8 cellular contexts compared by ENCODE assay signal in genomic region chr12:124767075-124767821, GRCh38.
DNase-seq lines count a peak whose midpoint lies in the region; ATAC-seq and TF ChIP-seq lines count a peak whose summit lies in the region.

No MANE protein-coding gene starts in this region.

- POLR2A ChIA-PET in SK-N-SH (lab: Yijun Ruan, JAX), result no interaction called here

- no peak overlapping the region for H3K9ac ChIP-seq in SK-N-SH

- no peak for TF ChIP-seq EP300 in SK-N-SH (IDR thresholded peaks at IDR 0.05; ENCODE audit: borderline replicate concordance in 1 of 2, low read depth in 1 of 2, low read length in 1 of 2)

- no peaks in the 10 kb centered on the region for H3K79me2 ChIP-seq in SK-N-SH (ENCODE audit: insufficient read depth)

- H3K4me1 ChIP-seq in SK-N-SH (ENCODE audit: control insufficient read depth in 1 of 2, insufficient read depth in 2 of 2, low read depth in 1 of 2, low read length in 1 of 2), result peaks cover 4 to 5% of the 10 kb centered on the region in 2 experiments; a peak in 2 of 4 replicates
- H3K4me1 ChIP-seq in heart left ventricle, result peaks cover 0 to 59% (median 30%) of the 10 kb centered on the region in 12 donors

- DNase-seq in EL (peak; percentile 58), LHCN-M2 (ENCODE audit: low read depth) (peak; percentile 64), SK-N-SH (peak; percentile 95), heart left ventricle (peak; percentile 73 to 90 (median 81)), renal cortical epithelial cell (ENCODE audit: low read depth) (peak; percentile 81)
- DNase-seq in activated naive CD4-positive, alpha-beta T cell treated with anti-CD3 and anti-CD28 coated beads, Interleukin-2, amount 50 U/mL, for 16 hours, result peak; percentile 81

- WGBS in SK-N-SH (ENCODE audit: low lambda C conversion rate), result 34% methylated on average over 19 of the region's 20 CpGs
- WGBS in heart left ventricle, 4 donors, result 32 to 33% (median 33%) methylated on average over 20 of the region's 20 CpGs

- peak; percentile 95 for TF ChIP-seq RAD21 in SK-N-SH (IDR thresholded peaks at IDR 0.05; ENCODE audit: low read length)

- no peak overlapping the region for H3K4me2 ChIP-seq in SK-N-SH

- 0 out of 4 replicates have a peak overlapping the region, but pooled peaks of 1 of the 2 experiments have one; percentile 3 for H3K27ac ChIP-seq in SK-N-SH (ENCODE audit: low read depth in 2 of 2, low read length in 1 of 2)
- peak overlapping the region in 7 of 12 donors; percentile 60 to 86 (median 76) for H3K27ac ChIP-seq in heart left ventricle

- no peaks in the 10 kb centered on the region for H4K20me1 ChIP-seq in SK-N-SH (ENCODE audit: insufficient read depth)

- H3K9me3 ChIP-seq in SK-N-SH, result no peaks in the 10 kb centered on the region
- H3K9me3 ChIP-seq in heart left ventricle, result peaks cover 0 to 19% (median 7%) of the 10 kb centered on the region in 12 donors

- H2AFZ ChIP-seq in SK-N-SH (ENCODE audit: low read depth), result no peak overlapping the region

- H3K27me3 ChIP-seq in SK-N-SH (ENCODE audit: insufficient read depth) (no peaks in the 10 kb centered on the region), heart left ventricle (no peaks in the 10 kb centered on the region)

- TF ChIP-seq POLR2A in heart left ventricle (IDR thresholded peaks at IDR 0.05), result no peak

- CTCF ChIA-PET in SK-N-SH (lab: Yijun Ruan, JAX), result interaction anchor here (0.6 to 2.9 kb wide), 48 partner anchors 9 to 735 kb away, joined by 3 to 16 read pairs (median 4); no protein-coding TSS in a partner anchor

- intact Hi-C loops in heart left ventricle (cut with DNase I), result loop anchor here (2.0 to 10.0 kb wide), 15 partner anchors 85 to 730 kb away; partner anchors contain the start of gene NCOR2 (in 6 of the 10)

- no peaks in the 10 kb centered on the region for H3K9me2 ChIP-seq in SK-N-SH

- peak; percentile 66 for ATAC-seq in GM21737 (IDR thresholded peaks at IDR 0.05; ENCODE audit: unreplicated experiment)
- peak; percentile 71 to 82 (median 76) for ATAC-seq in heart left ventricle
- no peak for ATAC-seq in GM21367 (IDR thresholded peaks at IDR 0.05; ENCODE audit: unreplicated experiment)

- TF ChIP-seq CTCF in SK-N-SH (IDR thresholded peaks at IDR 0.05) (peak; percentile 98), heart left ventricle (IDR thresholded peaks at IDR 0.05) (peak; percentile 98 to 100 (median 100))

- H3K36me3 ChIP-seq in SK-N-SH (replicated peaks in 1 of 2; ENCODE audit: control insufficient read depth in 1 of 2, insufficient read depth in 2 of 2, low read length in 1 of 2) (no peaks in the 10 kb centered on the region), heart left ventricle (no peaks in the 10 kb centered on the region)

- H3K4me3 ChIP-seq in SK-N-SH (ENCODE audit: low read depth in 2 of 2, low read length in 1 of 2), result peak overlapping the region in 1 of 2 experiments; percentile 32; a peak in 1 of 4 replicates
- H3K4me3 ChIP-seq in heart left ventricle, result no peak overlapping the region

- no peaks in the 10 kb centered on the region for H3F3A ChIP-seq in SK-N-SH (replicated peaks; ENCODE audit: insufficient read depth)

TF ChIP-seq in SK-N-SH, 30 proteins besides CTCF, POLR2A, EP300 and RAD21:
- TF ChIP-seq JUND (IDR thresholded peaks at IDR 0.05), result no peak
- peak; percentile 45; the same call in 1 of the 2 replicates for TF ChIP-seq RCOR1 (IDR thresholded peaks at IDR 0.05; ENCODE audit: low read length)
- no peak for TF ChIP-seq TCF12 (IDR thresholded peaks at IDR 0.05)
- TF ChIP-seq SIN3A (IDR thresholded peaks at IDR 0.05; ENCODE audit: borderline replicate concordance, low read depth, low read length), result no peak
- TF ChIP-seq FOXJ3 (CRISPR knock-in tag; IDR thresholded peaks at IDR 0.05), result no peak
- TF ChIP-seq MXI1 (IDR thresholded peaks at IDR 0.05; ENCODE audit: low read depth, low read length), result no peak
- TF ChIP-seq SMC3 (IDR thresholded peaks at IDR 0.05; ENCODE audit: low read depth, low read length), result peak; percentile 95
